Comparison of ENCODE assay signal across 8 cellular contexts in genomic region chr21:44845418-44846200, GRCh38. TPM values are rescaled to one million over a fixed set of nuclear protein-coding genes. Genes with fewer than 3 reads are reported as not detected.
DNase-seq lines count a peak whose midpoint lies in the region; ATAC-seq and TF ChIP-seq lines count a peak whose summit lies in the region.

No MANE protein-coding gene starts in this region.

- H3K4me1 ChIP-seq in adipocyte (ENCODE audit: control insufficient read depth, insufficient read depth, low read length) (peaks cover 19% of the 10 kb centered on the region), right cardiac atrium (ENCODE audit: control insufficient read depth, insufficient read depth, low read length) (peaks cover 7% of the 10 kb centered on the region), gastrocnemius medialis (peaks cover 16 to 21% of the 10 kb centered on the region in 2 donors)

- H3K4me3 ChIP-seq in adipocyte (ENCODE audit: low read length) = peak overlapping the region; percentile 77
- H3K4me3 ChIP-seq in right cardiac atrium (ENCODE audit: low read length) = peak overlapping the region; percentile 29
- H3K4me3 ChIP-seq in gastrocnemius medialis = peak overlapping the region; percentile 21 to 54 (median 30)

- H3K9me3 ChIP-seq in adipocyte (ENCODE audit: control insufficient read depth, low read length) (no peaks in the 10 kb centered on the region), right cardiac atrium (ENCODE audit: control insufficient read depth, low read length) (no peaks in the 10 kb centered on the region), gastrocnemius medialis (no peaks in the 10 kb centered on the region)

- intact Hi-C loops in right cardiac atrium (cut with DNase I) = no loop called here
- intact Hi-C loops in gastrocnemius medialis (cut with DNase I; ENCODE audit: low total_unique reads) = no loop called here

- TF ChIP-seq POLR2A in gastrocnemius medialis (IDR thresholded peaks at IDR 0.05) = no peak

- peak; percentile 77 for ATAC-seq in HG03342 (IDR thresholded peaks at IDR 0.05; ENCODE audit: unreplicated experiment)
- peak; percentile 79 to 87 for ATAC-seq in right cardiac atrium
- peak; percentile 39 to 63 for ATAC-seq in gastrocnemius medialis

- H3K9ac ChIP-seq in adipocyte (ENCODE audit: low read length) = peak overlapping the region; percentile 74

- TF ChIP-seq CTCF in gastrocnemius medialis (IDR thresholded peaks at IDR 0.05 in 4 of 5, conservative IDR thresholded peaks at IDR 0.05 in 1 of 5) = peak in 2 of 5 experiments; percentile 34 to 46

- H3K27ac ChIP-seq in right cardiac atrium (ENCODE audit: low read length) (no peak overlapping the region), gastrocnemius medialis (peak overlapping the region in 3 of 4 donors; percentile 26 to 43 (median 41))

- DNase-seq in GDM1 (lab: John Stamatoyannopoulos, UW) = peak; percentile 41
- peak; percentile 78 for DNase-seq in SK-N-DZ (ENCODE audit: low spot score)
- peak; percentile 64 for DNase-seq in adipocyte (ENCODE audit: low read depth)
- peak; percentile 85 to 93 (median 92) for DNase-seq in right cardiac atrium
- DNase-seq in gastrocnemius medialis = peak in 1 of 2 donors; percentile 58
- no peak for DNase-seq in NK-92 treated with Interleukin-12 subunit alpha and Interleukin-12 subunit beta, amount 100 ng/mL, for 24 hours (lab: John Stamatoyannopoulos, UW)
- no peak for DNase-seq in DMS114 treated with DMSO at 0.1 percent for 48 hours (lab: John Stamatoyannopoulos, UW; ENCODE audit: unreplicated experiment)

- H3K36me3 ChIP-seq in adipocyte (ENCODE audit: control insufficient read depth, insufficient read depth, low read length, severe bottlenecking) (peaks cover 21% of the 10 kb centered on the region), gastrocnemius medialis (peaks cover 0 to 23% of the 10 kb centered on the region in 2 donors)

- in situ Hi-C loops in gastrocnemius medialis (cut with MboI; ENCODE audit: low sequenced_read_pairs in 4 of 4) = no loop called here

- H3K27me3 ChIP-seq in adipocyte (replicated peaks; ENCODE audit: control insufficient read depth, insufficient read depth, low read length) (peaks cover 11% of the 10 kb centered on the region), right cardiac atrium (ENCODE audit: control insufficient read depth, insufficient read depth) (no peaks in the 10 kb centered on the region), gastrocnemius medialis (peaks cover 8 to 13% (median 13%) of the 10 kb centered on the region in 3 donors)

- WGBS in right cardiac atrium = 6% methylated on average over 34 of the region's 34 CpGs

RNA-seq across cellular contexts. Expression of gene SUMO3, which starts 27.7 kb away (rescaled TPM):
- 59.1 and 62.5 TPM in 2 replicates for polyA plus RNA-seq in SK-N-DZ (2014; cell fraction: cytosol; rRNA removed)
- polyA plus RNA-seq in SK-N-DZ (2014; cell fraction: nucleus; rRNA removed) = 17.8 and 27.2 TPM in 2 replicates
- 10 to 100 TPM; 74.4 to 87.8 (median 84.1) TPM for total RNA-seq in right cardiac atrium
- 53.3 TPM for polyA plus RNA-seq in right cardiac atrium
- 10 to 100 TPM; 49.0 to 85.9 (median 63.7) TPM for total RNA-seq in gastrocnemius medialis

RNA-seq across cellular contexts. Expression of gene PTTG1IP, which starts 27.9 kb away (rescaled TPM):
- 183 and 199 TPM in 2 replicates for polyA plus RNA-seq in SK-N-DZ (2014; cell fraction: cytosol; rRNA removed)
- 130 and 133 TPM in 2 replicates for polyA plus RNA-seq in SK-N-DZ (2014; cell fraction: nucleus; rRNA removed)
- 100 to 1,000 TPM; 192 to 206 (median 197) TPM for total RNA-seq in right cardiac atrium
- polyA plus RNA-seq in right cardiac atrium = 172 TPM
- total RNA-seq in gastrocnemius medialis = 100 to 1,000 TPM; 116 to 217 (median 127) TPM

RNA-seq across cellular contexts. Expression of gene UBE2G2, which starts 44.0 kb away (rescaled TPM):
- polyA plus RNA-seq in SK-N-DZ (2014; cell fraction: cytosol; rRNA removed) = 67.0 and 82.2 TPM in 2 replicates
- 61.5 and 95.7 TPM in 2 replicates for polyA plus RNA-seq in SK-N-DZ (2014; cell fraction: nucleus; rRNA removed)
- total RNA-seq in right cardiac atrium = 10 to 100 TPM; 57.0 to 69.8 (median 64.7) TPM
- polyA plus RNA-seq in right cardiac atrium = 39.6 TPM
- 10 to 100 TPM; 64.2 to 83.8 (median 73.3) TPM for total RNA-seq in gastrocnemius medialis

Comparison
In these comparisons a context has a peak if more than half of its experiments do, and no peak if none do; other contexts are left out.
1. DNase-seq: peak in GDM1 (single experiment), SK-N-DZ (single experiment), adipocyte (single experiment) and right cardiac atrium (3 of 3); none in NK-92 treated with Interleukin-12 subunit alpha and Interleukin-12 subunit beta, amount 100 ng/mL, for 24 hours (single experiment) and DMS114 treated with DMSO at 0.1 percent for 48 hours (single experiment).
2. Peak in every context shown above with its lines, with median percentiles within 50 percentile points of each other: ATAC-seq and H3K4me3 ChIP-seq.